18 cellular contexts compared by ENCODE assay signal in genomic region chr15:40915679-40916078, GRCh38. TPM values are rescaled to one million over a fixed set of nuclear protein-coding genes. Genes with fewer than 3 reads are reported as not detected.
"Had no signal": no experiment of that assay in that cellular context is flagged by ENCODE, and none has a peak within 500 bp of the region (broad histone marks: within the 10 kb centered on the region; RNA-seq: fewer than 3 reads in every experiment).

No MANE protein-coding gene starts in this region.

- H3K4me1 ChIP-seq: foreskin keratinocyte, parathyroid adenoma had no signal

- H3K4me3 ChIP-seq: cardiac muscle cell, dorsolateral prefrontal cortex, thyroid gland had no signal

- H3K9me3 ChIP-seq: neutrophil, thyroid gland had no signal

- H3K36me3 ChIP-seq: cardiac muscle cell, neutrophil, thyroid gland had no signal

- DNase-seq: activated CD4-positive, alpha-beta memory T cell treated with anti-CD3 and anti-CD28 coated beads for 36 hours; activated CD4-positive, alpha-beta T cell treated with anti-CD3 and anti-CD28 coated beads for 36 hours; activated gamma-delta T cell treated with Interleukin-2 at 50 U/mL for 16 hours; activated T-cell treated with anti-CD3 and anti-CD28 coated beads for 4 hours; dorsolateral prefrontal cortex; foreskin keratinocyte; glutamatergic neuron; naive thymus-derived CD8-positive, alpha-beta T cell; stimulated activated CD4-positive, alpha-beta T cell treated with anti-CD3 and anti-CD28 coated beads, Interleukin-2, amount 100 ng/mL, for 24 hours; stimulated activated naive CD4-positive, alpha-beta T cell treated with Interleukin-2 at 50 U/mL for 16 hours; thyroid gland had no signal

- H3K9ac ChIP-seq: parathyroid adenoma had no signal

- H3K27me3 ChIP-seq: dorsolateral prefrontal cortex, neutrophil, thyroid gland had no signal

- FAIRE-seq: urothelium cell line had no signal

- H3K27ac ChIP-seq: cardiac muscle cell, foreskin keratinocyte, neutrophil, parathyroid adenoma had no signal

- ATAC-seq: activated CD4-positive, alpha-beta T cell treated with anti-CD3 and anti-CD28 coated beads for 36 hours; foreskin keratinocyte; naive thymus-derived CD8-positive, alpha-beta T cell had no signal

- H2AFZ ChIP-seq: parathyroid adenoma had no signal

RNA-seq across cellular contexts. Expression of gene DLL4, which starts 13.5 kb away (rescaled TPM):
- total RNA-seq: activated CD4-positive, alpha-beta memory T cell treated with anti-CD3 and anti-CD28 coated beads for 36 hours; foreskin keratinocyte had no signal
- polyA plus RNA-seq: cardiac muscle cell; foreskin keratinocyte; naive thymus-derived CD8-positive, alpha-beta T cell had no signal

RNA-seq across cellular contexts. Expression of gene CHAC1, which starts 37.6 kb away (rescaled TPM):
- polyA plus RNA-seq: naive thymus-derived CD8-positive, alpha-beta T cell had no signal

RNA-seq across cellular contexts. Expression of gene RHOV, which starts 41.6 kb away (rescaled TPM):
- total RNA-seq: fibroblast of lung; mesenteric fat pad; naive thymus-derived CD8-positive, alpha-beta T cell; subcutaneous adipose tissue had no signal
- polyA plus RNA-seq: fibroblast of lung; naive thymus-derived CD8-positive, alpha-beta T cell had no signal
